Comparison of ENCODE assay signal across 23 cellular contexts in the genomic region with DNA sequence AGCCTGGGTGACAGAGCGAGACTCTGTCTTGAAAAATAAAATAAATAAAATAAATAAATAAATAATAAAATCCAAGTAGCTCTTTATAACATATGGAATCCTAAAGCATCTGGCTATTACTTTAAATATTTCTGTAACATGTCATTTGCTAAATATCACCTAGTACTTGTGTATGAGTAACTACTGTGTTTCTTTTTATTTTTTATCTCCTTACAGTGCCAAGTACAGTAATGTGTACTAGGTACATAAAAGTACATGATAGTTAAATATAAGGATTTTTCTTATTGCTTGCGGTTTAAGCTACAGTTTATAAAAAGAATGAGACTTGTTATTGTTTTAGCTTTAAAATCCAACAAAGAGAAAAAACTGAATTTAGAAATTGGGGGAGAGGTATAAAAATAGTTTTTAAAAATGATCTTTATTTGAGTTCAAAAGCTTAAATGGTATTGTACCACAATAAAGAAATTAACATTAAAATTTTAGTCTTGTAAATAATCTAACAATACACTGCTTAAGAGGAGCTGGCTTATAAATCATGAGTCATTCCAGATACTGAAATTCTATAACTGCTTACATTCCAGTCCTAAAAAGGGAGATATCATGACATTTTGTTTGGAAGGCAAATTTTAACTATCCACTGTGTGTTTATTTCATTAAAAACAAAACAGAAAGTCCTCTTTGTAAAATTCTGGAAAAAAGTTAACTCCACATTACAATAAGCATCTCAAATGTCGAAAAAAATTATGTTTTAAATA.
DNase-seq lines count a peak whose midpoint lies in the region; FAIRE-seq and TF ChIP-seq lines count a peak whose summit lies in the region.
"Had no signal": no experiment of that assay in that cellular context is flagged by ENCODE, and none has a peak within 500 bp of the region (broad histone marks: within the 10 kb centered on the region; RNA-seq: fewer than 3 reads in every experiment).

No MANE protein-coding gene starts in this region.

- no peaks in the 10 kb centered on the region for H3K9me3 Mint-ChIP-seq in activated T-helper 1 cell treated with anti-CD3 and anti-CD28 coated beads, Interleukin-12 subunit alpha, Interleukin-12 subunit beta, Interleukin-2, Interleukin-4 antibody, amounts not matched to agents 30 ng/mL and 10 ng/mL and 1 ng/mL, durations not matched to agents 14 hours and 24 hours and 36 hours
- H3K9me3 Mint-ChIP-seq: effector memory CD8-positive, alpha-beta T cell had no signal

- FAIRE-seq in A204.1 (lab: Jason Lieb, UNC) (peak; percentile 25), bronchial epithelial cell (lab: Jason Lieb, UNC) (no peak), RCC 7860 (lab: Jason Lieb, UNC) (no peak)

- H3K27ac Mint-ChIP-seq in activated T-helper 1 cell treated with anti-CD3 and anti-CD28 coated beads, Interleukin-12 subunit alpha, Interleukin-12 subunit beta, Interleukin-2, Interleukin-4 antibody, amounts not matched to agents 30 ng/mL and 10 ng/mL and 1 ng/mL, durations not matched to agents 14 hours and 24 hours and 36 hours = no peak overlapping the region
- H3K27ac Mint-ChIP-seq: activated T-helper 2 cell treated with anti-CD3 and anti-CD28 coated beads, Interferon-gamma antibody, Interleukin-2, Interleukin-4, amounts not matched to agents 10 μg/mL and 5 μg/mL and 100 μg/mL, durations not matched to agents 14 hours and 24 hours and 36 hours; CD8-positive, alpha-beta T cell; effector memory CD8-positive, alpha-beta T cell; stimulated activated naive CD8-positive, alpha-beta T cell treated with anti-CD3 and anti-CD28 coated beads, Interleukin-15, Interleukin-2, amounts not matched to agents 100 ng/mL and 50 ng/mL, for 24 hours had no signal

- no peaks in the 10 kb centered on the region for H3K4me1 Mint-ChIP-seq in activated T-helper 1 cell treated with anti-CD3 and anti-CD28 coated beads, Interleukin-12 subunit alpha, Interleukin-12 subunit beta, Interleukin-2, Interleukin-4 antibody, amounts not matched to agents 30 ng/mL and 10 ng/mL and 1 ng/mL, durations not matched to agents 14 hours and 24 hours and 36 hours (ENCODE audit: low read depth)

- H3K36me3 ChIP-seq in bronchial epithelial cell (ENCODE audit: control insufficient read depth, insufficient read depth, low read length) = no peaks in the 10 kb centered on the region
- H3K36me3 ChIP-seq: adrenal gland, right lobe of liver, SJCRH30, transverse colon had no signal

- TF ChIP-seq CTCF in bronchial epithelial cell (IDR thresholded peaks at IDR 0.05; ENCODE audit: insufficient read depth, low read length, severe bottlenecking) = no peak

- H3K27me3 Mint-ChIP-seq in activated T-helper 1 cell treated with anti-CD3 and anti-CD28 coated beads, Interleukin-12 subunit alpha, Interleukin-12 subunit beta, Interleukin-2, Interleukin-4 antibody, amounts not matched to agents 30 ng/mL and 10 ng/mL and 1 ng/mL, durations not matched to agents 14 hours and 24 hours and 36 hours (ENCODE audit: insufficient read depth) = no peaks in the 10 kb centered on the region
- H3K27me3 Mint-ChIP-seq: stimulated activated naive CD8-positive, alpha-beta T cell treated with anti-CD3 and anti-CD28 coated beads, Interleukin-15, Interleukin-2, amounts not matched to agents 100 ng/mL and 50 ng/mL, for 24 hours had no signal

- H3K4me3 ChIP-seq in bronchial epithelial cell (ENCODE audit: low read depth, low read length) = no peak overlapping the region
- H3K4me3 ChIP-seq: adrenal gland, right lobe of liver, SJCRH30, transverse colon had no signal

- H3K4me3 Mint-ChIP-seq in activated T-helper 1 cell treated with anti-CD3 and anti-CD28 coated beads, Interleukin-12 subunit alpha, Interleukin-12 subunit beta, Interleukin-2, Interleukin-4 antibody, amounts not matched to agents 30 ng/mL and 10 ng/mL and 1 ng/mL, durations not matched to agents 14 hours and 24 hours and 36 hours = no peak overlapping the region
- H3K4me3 Mint-ChIP-seq: CD8-positive, alpha-beta T cell; effector memory CD8-positive, alpha-beta T cell; stimulated activated naive CD8-positive, alpha-beta T cell treated with anti-CD3 and anti-CD28 coated beads, Interleukin-15, Interleukin-2, amounts not matched to agents 100 ng/mL and 50 ng/mL, for 24 hours had no signal

- DNase-seq in HCEC 1CT = peak; percentile 80
- DNase-seq in bronchial epithelial cell (ENCODE audit: low read depth) = peak; percentile 46
- peak; percentile 11 for DNase-seq in foreskin melanocyte
- DNase-seq in activated gamma-delta T cell (lab: John Stamatoyannopoulos, UW) = no peak
- DNase-seq in activated T-helper 1 cell treated with anti-CD3 and anti-CD28 coated beads, Interleukin-12 subunit alpha, Interleukin-12 subunit beta, Interleukin-2, Interleukin-4 antibody, amounts not matched to agents 30 ng/mL and 10 ng/mL and 1 ng/mL, durations not matched to agents 14 hours and 24 hours and 36 hours (ENCODE audit: low spot score) = no peak
- DNase-seq in D341Med (ENCODE audit: low spot score) = no peak
- DNase-seq in RCC 7860 (ENCODE audit: low spot score) = no peak
- DNase-seq: activated CD4-positive, CD25-positive, alpha-beta regulatory T cell treated with anti-CD3 and anti-CD28 coated beads, Interleukin-2, amount 50 U/mL, for 72 hours; adrenal gland; CD8-positive, alpha-beta T cell; effector memory CD8-positive, alpha-beta T cell; NCI-H1092; NCI-H2107; NCI-H69; nucleus accumbens; right lobe of liver; SJCRH30; stimulated activated CD4-positive, alpha-beta T cell treated with anti-CD3 and anti-CD28 coated beads, Interleukin-2, amount 100 ng/mL, for 24 hours; T1000; transverse colon had no signal

- intact Hi-C loops in activated T-helper 1 cell treated with anti-CD3 and anti-CD28 coated beads, Interleukin-12 subunit alpha, Interleukin-12 subunit beta, Interleukin-2, Interleukin-4 antibody, amounts not matched to agents 30 ng/mL and 10 ng/mL and 1 ng/mL, durations not matched to agents 14 hours and 24 hours and 36 hours (cut with micrococcal nuclease) = no loop called here

- no peaks in the 10 kb centered on the region for H3K27me3 ChIP-seq in bronchial epithelial cell (ENCODE audit: control insufficient read depth, insufficient read depth, low read length)
- H3K27me3 ChIP-seq: adrenal gland, right lobe of liver, SJCRH30, transverse colon had no signal

- H3K36me3 Mint-ChIP-seq in activated T-helper 1 cell treated with anti-CD3 and anti-CD28 coated beads, Interleukin-12 subunit alpha, Interleukin-12 subunit beta, Interleukin-2, Interleukin-4 antibody, amounts not matched to agents 30 ng/mL and 10 ng/mL and 1 ng/mL, durations not matched to agents 14 hours and 24 hours and 36 hours (ENCODE audit: low read depth) = no peaks in the 10 kb centered on the region
- H3K36me3 Mint-ChIP-seq: CD8-positive, alpha-beta T cell had no signal

Comparison
In these comparisons a context has a peak if more than half of its experiments do, and no peak if none do; other contexts are left out.
1. DNase-seq: peak in HCEC 1CT (single experiment), bronchial epithelial cell (single experiment) and foreskin melanocyte (single experiment); none in activated gamma-delta T cell (single experiment), activated T-helper 1 cell treated with anti-CD3 and anti-CD28 coated beads, Interleukin-12 subunit alpha, Interleukin-12 subunit beta, Interleukin-2, Interleukin-4 antibody, amounts not matched to agents 30 ng/mL and 10 ng/mL and 1 ng/mL, durations not matched to agents 14 hours and 24 hours and 36 hours (single experiment), D341Med (single experiment) and RCC 7860 (single experiment).